In the genomic region with DNA sequence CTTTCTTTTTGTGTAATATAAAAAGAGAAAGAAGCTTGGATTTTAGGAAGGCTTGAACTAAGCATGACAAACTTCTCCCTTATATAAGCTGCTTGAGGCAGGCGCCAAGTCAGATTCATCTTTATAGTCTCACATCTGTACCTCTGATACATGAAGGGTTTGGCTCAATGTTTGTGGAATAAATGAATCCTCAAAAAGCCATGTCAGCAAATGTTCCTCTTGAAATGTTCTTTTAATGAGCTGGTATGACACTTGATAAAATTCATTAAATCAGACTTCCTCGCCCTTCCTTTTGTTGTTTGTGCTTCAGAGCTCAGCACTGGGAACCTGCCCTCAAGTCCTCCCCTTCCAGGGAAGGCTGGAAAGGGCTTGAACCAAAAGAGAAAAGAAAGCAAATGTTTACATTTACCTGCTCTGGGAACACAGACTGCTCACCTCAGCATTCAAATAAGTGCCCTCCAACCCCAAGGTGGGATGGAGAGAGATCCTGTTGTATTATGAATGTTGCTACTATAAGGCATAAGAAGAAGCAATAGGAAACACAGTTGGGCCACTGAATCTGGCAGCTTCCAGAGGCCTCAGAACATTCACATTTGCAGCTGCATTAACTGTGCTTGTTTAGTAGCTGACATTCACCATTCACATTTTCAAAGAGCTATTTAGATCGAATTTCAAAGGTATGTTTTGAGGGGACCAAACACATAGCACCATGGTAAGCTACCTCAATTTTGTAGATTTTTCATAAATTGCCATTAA, we compare ENCODE assay signal across 21 cellular contexts.
DNase-seq lines count a peak whose midpoint lies in the region; ATAC-seq, FAIRE-seq and TF ChIP-seq lines count a peak whose summit lies in the region.
"Had no signal": no experiment of that assay in that cellular context is flagged by ENCODE, and none has a peak within 500 bp of the region (broad histone marks: within the 10 kb centered on the region; RNA-seq: fewer than 3 reads in every experiment).

No MANE protein-coding gene starts in this region.

- DNase-seq in HepG2 (ENCODE audit: low spot score) (no peak), right lobe of liver (no peak), NCI-H69 (lab: John Stamatoyannopoulos, UW) (peak; percentile 89), inferior parietal cortex (ENCODE audit: extremely low spot score) (peak; percentile 67), foreskin keratinocyte (no peak), NCI-H2227 treated with DMSO at 0.1 percent for 48 hours (lab: John Stamatoyannopoulos, UW) (no peak), LoVo (ENCODE audit: low spot score) (no peak)
- no peak for DNase-seq in stimulated activated naive CD4-positive, alpha-beta T cell (lab: John Stamatoyannopoulos, UW)
- DNase-seq: activated CD4-positive, alpha-beta memory T cell treated with anti-CD3 and anti-CD28 coated beads for 36 hours; activated naive CD4-positive, alpha-beta T cell treated with Interleukin-2 at 50 U/mL for 16 hours; amniotic stem cell; erythroblast; GDM1; HFFc6; mesendoderm; naive thymus-derived CD4-positive, alpha-beta T cell; sigmoid colon had no signal

- H3K27ac ChIP-seq in HepG2 (ENCODE audit: extremely low read length, insufficient read depth, low read length) (no peak overlapping the region), right lobe of liver (no peak overlapping the region), foreskin keratinocyte (no peak overlapping the region)
- H3K27ac ChIP-seq: C4-2B, gastroesophageal sphincter, HL-60, sigmoid colon had no signal

- TF ChIP-seq CTCF in HepG2 (CRISPR knock-in tag; IDR thresholded peaks at IDR 0.05) (no peak), right lobe of liver (IDR thresholded peaks at IDR 0.05) (no peak), foreskin keratinocyte (conservative IDR thresholded peaks at IDR 0.05) (no peak)

- H4K20me1 ChIP-seq in HepG2 (ENCODE audit: insufficient read depth, low read length), result no peaks in the 10 kb centered on the region

- intact Hi-C loops in HepG2 (cut with micrococcal nuclease; ENCODE audit: unreplicated experiment), result loop anchor here (10.0 kb wide), 1 partner anchor 254 kb away; no protein-coding TSS in a partner anchor
- intact Hi-C loops in right lobe of liver (cut with DNase I), result no loop called here

- POLR2A ChIA-PET in HepG2 (lab: Yijun Ruan, JAX), result no interaction called here

- no peak for TF ChIP-seq POLR2A in HepG2 (IDR thresholded peaks at IDR 0.05; ENCODE audit: insufficient read depth in 1 of 2, low read depth in 2 of 2, low read length in 2 of 2)
- no peak for TF ChIP-seq POLR2A in right lobe of liver (IDR thresholded peaks at IDR 0.05)

- CTCF ChIA-PET in HepG2 (lab: Yijun Ruan, JAX; ENCODE audit: low intra/inter-chr PET ratio, low total read pairs), result no interaction called here

- H3K9ac ChIP-seq in HepG2 (ENCODE audit: insufficient read depth, low read depth, low read length), result no peak overlapping the region

- no peaks in the 10 kb centered on the region for H3K9me3 ChIP-seq in HepG2 (ENCODE audit: low read length)
- no peaks in the 10 kb centered on the region for H3K9me3 ChIP-seq in right lobe of liver
- H3K9me3 ChIP-seq: gastroesophageal sphincter, sigmoid colon had no signal

- no peak for FAIRE-seq in HepG2 (lab: Jason Lieb, UNC)

- no peak overlapping the region for H2AFZ ChIP-seq in HepG2 (ENCODE audit: low read length)

- H3K27me3 ChIP-seq in HepG2 (ENCODE audit: control insufficient read depth in 1 of 2, insufficient read depth in 2 of 2, low read length in 2 of 2) (no peaks in the 10 kb centered on the region), right lobe of liver (no peaks in the 10 kb centered on the region), foreskin keratinocyte (no peaks in the 10 kb centered on the region)
- H3K27me3 ChIP-seq: gastroesophageal sphincter, sigmoid colon had no signal

- WGBS in HepG2 (ENCODE audit: low lambda C conversion rate), result 8% methylated on average over 3 of the region's 3 CpGs
- WGBS in right lobe of liver (ENCODE audit: insufficient coverage, low coverage, low lambda C conversion rate, missing lambda C conversion rate), result 54% methylated on average over 3 of the region's 3 CpGs

- BruUV-seq in HepG2 (replicated peaks; lab: Mats Ljungman, UMichigan), result no TSS peak

- ATAC-seq in HepG2, result no peak
- no peak for ATAC-seq in right lobe of liver
- ATAC-seq in foreskin keratinocyte, result no peak
- ATAC-seq: gastroesophageal sphincter; naive thymus-derived CD4-positive, alpha-beta T cell; SK-N-SH treated with all-trans-retinoic acid at 6 μM for 48 hours had no signal

- no peak for TF ChIP-seq EP300 in HepG2 (IDR thresholded peaks at IDR 0.05; ENCODE audit: low read depth in 2 of 2, low read length in 2 of 2)
- TF ChIP-seq EP300 in HepG2 (CRISPR knock-in tag; IDR thresholded peaks at IDR 0.05; ENCODE audit: borderline replicate concordance), result no peak

- H3K4me1 ChIP-seq in HepG2 (ENCODE audit: insufficient read depth, low read length), result no peaks in the 10 kb centered on the region
- no peaks in the 10 kb centered on the region for H3K4me1 ChIP-seq in right lobe of liver
- no peaks in the 10 kb centered on the region for H3K4me1 ChIP-seq in foreskin keratinocyte

- H3K79me2 ChIP-seq in HepG2 (ENCODE audit: insufficient read depth, low read length), result no peaks in the 10 kb centered on the region

- no peak overlapping the region for H3K4me2 ChIP-seq in HepG2 (ENCODE audit: low read depth, low read length)

- no peak overlapping the region for H3K4me3 ChIP-seq in HepG2 (replicated peaks in 1 of 3; ENCODE audit: insufficient read depth in 1 of 3, low read depth in 2 of 3, low read length in 3 of 3)
- no peak overlapping the region for H3K4me3 ChIP-seq in right lobe of liver
- H3K4me3 ChIP-seq: gastroesophageal sphincter, sigmoid colon had no signal

- TF ChIP-seq RAD21 in HepG2 (CRISPR knock-in tag; IDR thresholded peaks at IDR 0.05), result no peak

- in situ Hi-C loops in HepG2 (cut with HindIII; ENCODE audit: extremely low pct_ligation_motif_present, low pct_unique_long_range_greater_than_20kb), result loop anchor here (10.0 kb wide), 1 partner anchor 494 kb away; no protein-coding TSS in a partner anchor

- no peaks in the 10 kb centered on the region for H3K36me3 ChIP-seq in HepG2 (replicated peaks in 1 of 2; ENCODE audit: control insufficient read depth in 1 of 2, insufficient read depth in 2 of 2, low read length in 2 of 2)
- no peaks in the 10 kb centered on the region for H3K36me3 ChIP-seq in right lobe of liver
- H3K36me3 ChIP-seq: gastroesophageal sphincter, sigmoid colon had no signal

TF ChIP-seq in HepG2, 621 proteins besides CTCF, POLR2A, EP300 and RAD21:
- no peak for TF ChIP-seq KAT2B (IDR thresholded peaks at IDR 0.05; ENCODE audit: borderline replicate concordance, low read depth, low read length)
- peak; percentile 87 for TF ChIP-seq MAFF (IDR thresholded peaks at IDR 0.05; ENCODE audit: low read depth, low read length)
- TF ChIP-seq, protein P1, sequence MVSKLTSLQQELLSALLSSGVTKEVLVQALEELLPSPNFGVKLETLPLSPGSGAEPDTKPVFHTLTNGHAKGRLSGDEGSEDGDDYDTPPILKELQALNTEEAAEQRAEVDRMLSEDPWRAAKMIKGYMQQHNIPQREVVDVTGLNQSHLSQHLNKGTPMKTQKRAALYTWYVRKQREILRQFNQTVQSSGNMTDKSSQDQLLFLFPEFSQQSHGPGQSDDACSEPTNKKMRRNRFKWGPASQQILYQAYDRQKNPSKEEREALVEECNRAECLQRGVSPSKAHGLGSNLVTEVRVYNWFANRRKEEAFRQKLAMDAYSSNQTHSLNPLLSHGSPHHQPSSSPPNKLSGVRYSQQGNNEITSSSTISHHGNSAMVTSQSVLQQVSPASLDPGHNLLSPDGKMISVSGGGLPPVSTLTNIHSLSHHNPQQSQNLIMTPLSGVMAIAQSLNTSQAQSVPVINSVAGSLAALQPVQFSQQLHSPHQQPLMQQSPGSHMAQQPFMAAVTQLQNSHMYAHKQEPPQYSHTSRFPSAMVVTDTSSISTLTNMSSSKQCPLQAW (CRISPR knock-in tag; IDR thresholded peaks at IDR 0.05), result no peak
- peak; percentile 71 to 90 for TF ChIP-seq MAFK (conservative IDR thresholded peaks at IDR 0.05 in 1 of 2, IDR thresholded peaks at IDR 0.05 in 1 of 2; ENCODE audit: low read length in 2 of 2)

Comparison
In these comparisons a context has a peak if more than half of its experiments do, and no peak if none do; other contexts are left out.
1. DNase-seq: peak in NCI-H69 (single experiment) and inferior parietal cortex (single experiment); none in HepG2 (single experiment), right lobe of liver (0 of 3), stimulated activated naive CD4-positive, alpha-beta T cell (0 of 6), foreskin keratinocyte (0 of 2), NCI-H2227 treated with DMSO at 0.1 percent for 48 hours (single experiment) and LoVo (single experiment).